9 cellular contexts compared by ENCODE assay signal in the genomic region with DNA sequence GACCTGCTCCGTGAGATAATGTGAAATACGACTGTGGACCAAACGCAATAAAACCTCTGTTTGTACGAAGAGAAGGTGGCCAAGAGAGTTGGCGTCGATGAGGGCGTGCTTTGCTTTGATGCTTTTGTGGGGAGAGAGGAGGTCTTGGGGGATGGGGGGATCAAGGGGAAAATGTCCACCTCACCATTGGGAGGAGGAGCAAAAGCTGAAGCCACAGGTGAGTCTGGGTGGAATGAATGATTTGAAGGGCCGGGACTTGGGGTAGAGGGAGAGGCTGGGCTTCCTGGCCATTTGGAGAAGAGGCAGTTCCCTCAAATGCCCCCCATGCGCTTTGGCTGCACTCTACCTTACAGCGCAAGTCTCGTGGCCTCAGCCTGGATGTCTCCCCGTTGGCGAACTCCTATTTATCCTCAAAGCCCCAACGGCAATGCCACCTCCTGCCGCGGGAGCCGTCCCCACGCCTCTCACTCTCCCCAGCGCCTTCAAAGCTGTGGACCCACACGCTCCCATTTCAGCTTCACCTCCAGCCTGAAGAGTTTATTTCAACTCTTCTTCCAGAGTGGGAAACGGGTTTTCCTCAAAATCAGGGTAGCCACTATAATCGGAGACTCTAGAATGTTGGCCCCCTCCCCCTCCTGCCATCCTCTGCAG. TPM values are rescaled to one million over a fixed set of nuclear protein-coding genes. Genes with fewer than 3 reads are reported as not detected.
A peak's percentile ranks its signal among the peaks of the same experiment; 100 is the strongest.
DNase-seq lines count a peak whose midpoint lies in the region; ATAC-seq and TF ChIP-seq lines count a peak whose summit lies in the region.
"Had no signal": no experiment of that assay in that cellular context is flagged by ENCODE, and none has a peak within 500 bp of the region (broad histone marks: within the 10 kb centered on the region; RNA-seq: fewer than 3 reads in every experiment).

No MANE protein-coding gene starts in this region.

- intact Hi-C loops in esophagus muscularis mucosa (cut with DNase I) = no loop called here

- peak overlapping the region; percentile 7 for H3K9ac ChIP-seq in skeletal muscle satellite cell (ENCODE audit: low read depth, low read length)

- DNase-seq in H7 (peak; percentile 67), RWPE2 (ENCODE audit: low spot score) (no peak), esophagus muscularis mucosa (ENCODE audit: extremely low spot score) (no peak), foreskin keratinocyte (no peak)
- no peak for DNase-seq in stimulated activated CD4-positive, alpha-beta T cell treated with anti-CD3 and anti-CD28 coated beads, Interleukin-1b, Interleukin-23, amount 100 ng/mL, for 48 hours
- no peak for DNase-seq in NK-92 treated with Interleukin-12 subunit alpha and Interleukin-12 subunit beta, amount 100 ng/mL, for 24 hours (lab: John Stamatoyannopoulos, UW)

- H3K4me3 ChIP-seq in H7 (ENCODE audit: insufficient read depth, low read depth, low read length) (peak overlapping the region; percentile 28), RWPE2 (ENCODE audit: severe bottlenecking) (no peak overlapping the region), esophagus muscularis mucosa (peak overlapping the region; percentile 56 to 61 (median 58)), skeletal muscle satellite cell (ENCODE audit: low read length) (peak overlapping the region; percentile 43)

- no peaks in the 10 kb centered on the region for H3K9me3 ChIP-seq in RWPE2 (ENCODE audit: severe bottlenecking)
- H3K9me3 ChIP-seq in esophagus muscularis mucosa = no peaks in the 10 kb centered on the region
- H3K9me3 ChIP-seq in skeletal muscle satellite cell (replicated peaks; ENCODE audit: low read length) = no peaks in the 10 kb centered on the region

- 61% methylated on average over 22 of the region's 22 CpGs for whole genome bisulfite sequencing in esophagus muscularis mucosa

- peak overlapping the region; percentile 92 for H3K4me2 ChIP-seq in skeletal muscle satellite cell (ENCODE audit: low read length)

- no peak for TF ChIP-seq EP300 in esophagus muscularis mucosa (IDR thresholded peaks at IDR 0.05)

- H3K4me1 ChIP-seq in RWPE2 (ENCODE audit: insufficient read depth, poor library complexity, severe bottlenecking) (no peaks in the 10 kb centered on the region), esophagus muscularis mucosa (peaks cover 23 to 47% (median 34%) of the 10 kb centered on the region in 4 donors), skeletal muscle satellite cell (ENCODE audit: control insufficient read depth, insufficient read depth, low read length) (peaks cover 50% of the 10 kb centered on the region), foreskin keratinocyte (peaks cover 6% of the 10 kb centered on the region)

- no peak for TF ChIP-seq CTCF in RWPE2 (IDR thresholded peaks at IDR 0.05; ENCODE audit: poor library complexity, severe bottlenecking)
- no peak for TF ChIP-seq CTCF in esophagus muscularis mucosa (IDR thresholded peaks at IDR 0.05)
- no peak for TF ChIP-seq CTCF in foreskin keratinocyte (conservative IDR thresholded peaks at IDR 0.05)

- ATAC-seq in RWPE2 (ENCODE audit: low read depth) (no peak), foreskin keratinocyte (no peak)

- peaks cover 13% of the 10 kb centered on the region for H3K36me3 ChIP-seq in H7 (replicated peaks; ENCODE audit: control insufficient read depth, insufficient read depth, low read length)
- peaks cover 44% of the 10 kb centered on the region for H3K36me3 ChIP-seq in RWPE2 (ENCODE audit: low read depth)
- peaks cover 13 to 36% (median 28%) of the 10 kb centered on the region in 4 donors for H3K36me3 ChIP-seq in esophagus muscularis mucosa
- H3K36me3 ChIP-seq in skeletal muscle satellite cell (ENCODE audit: insufficient read depth, low read length) = peaks cover 37% of the 10 kb centered on the region

- no peak for TF ChIP-seq POLR2A in esophagus muscularis mucosa (IDR thresholded peaks at IDR 0.05; ENCODE audit: low read depth)

- peak overlapping the region; percentile 58 for H3K27ac ChIP-seq in RWPE2 (ENCODE audit: poor library complexity, severe bottlenecking)
- peak overlapping the region; percentile 36 to 71 (median 52) for H3K27ac ChIP-seq in esophagus muscularis mucosa (replicated peaks in 1 of 4)
- H3K27ac ChIP-seq in foreskin keratinocyte = no peak overlapping the region

- H3K27me3 ChIP-seq in H7 (ENCODE audit: control insufficient read depth, insufficient read depth, low read length) = no peaks in the 10 kb centered on the region
- H3K27me3 ChIP-seq in RWPE2 (ENCODE audit: insufficient read depth, poor library complexity, severe bottlenecking) = no peaks in the 10 kb centered on the region
- peaks cover 0 to 11% (median 0%) of the 10 kb centered on the region in 4 donors for H3K27me3 ChIP-seq in esophagus muscularis mucosa
- H3K27me3 ChIP-seq in skeletal muscle satellite cell (ENCODE audit: control insufficient read depth, insufficient read depth, low read length) = no peaks in the 10 kb centered on the region
- H3K27me3 ChIP-seq in foreskin keratinocyte = no peaks in the 10 kb centered on the region

RNA-seq across cellular contexts. Expression of a gene that starts 0.8 kb away (rescaled TPM):
- 17.9 and 19.7 TPM in 2 replicates for total RNA-seq in H7 (2014; rRNA removed; shearing (Covaris generic))
- total RNA-seq in esophagus muscularis mucosa (1 to 10 TPM; 3.9 to 9.5 (median 6.9) TPM), foreskin keratinocyte (15.2 and 17.6 TPM in 2 replicates)
- total RNA-seq in skeletal muscle satellite cell (2012; rRNA removed) = 4.8 and 5.1 TPM in 2 replicates
- polyA plus RNA-seq in foreskin keratinocyte = 9.6 and 11.3 TPM in 2 replicates

RNA-seq across cellular contexts. Expression of a gene that starts 12.7 kb away (rescaled TPM):
- total RNA-seq in H7 (2014; rRNA removed; shearing (Covaris generic)) = 440 and 495 TPM in 2 replicates
- 10 to 100 TPM; 47.3 to 98.1 (median 81.3) TPM for total RNA-seq in esophagus muscularis mucosa
- total RNA-seq in skeletal muscle satellite cell (2012; rRNA removed) = 63.9 and 119 TPM in 2 replicates
- total RNA-seq in foreskin keratinocyte = 352 and 355 TPM in 2 replicates
- 297 and 299 TPM in 2 replicates for polyA plus RNA-seq in foreskin keratinocyte

RNA-seq across cellular contexts. Expression of a gene that starts 17.8 kb away (rescaled TPM):
- not detected in 2 replicates for total RNA-seq in H7 (2014; rRNA removed; shearing (Covaris generic))
- not detected for total RNA-seq in esophagus muscularis mucosa
- total RNA-seq in skeletal muscle satellite cell (2012; rRNA removed) = not detected in 2 replicates
- total RNA-seq in foreskin keratinocyte = not detected in 2 replicates
- polyA plus RNA-seq in foreskin keratinocyte = not detected in 2 replicates
- total RNA-seq: bronchial epithelial cell, sciatic nerve had no signal

RNA-seq across cellular contexts. Expression of a gene that starts 18.2 kb away (rescaled TPM):
- 153 and 185 TPM in 2 replicates for total RNA-seq in H7 (2014; rRNA removed; shearing (Covaris generic))
- total RNA-seq in esophagus muscularis mucosa (100 to 1,000 TPM; 129 to 187 (median 160) TPM), foreskin keratinocyte (81.8 and 89.6 TPM in 2 replicates)
- 74.0 and 76.0 TPM in 2 replicates for total RNA-seq in skeletal muscle satellite cell (2012; rRNA removed)
- 103 and 113 TPM in 2 replicates for polyA plus RNA-seq in foreskin keratinocyte

RNA-seq across cellular contexts. Expression of a gene that starts 27.8 kb away (rescaled TPM):
- 46.0 and 48.7 TPM in 2 replicates for total RNA-seq in H7 (2014; rRNA removed; shearing (Covaris generic))
- total RNA-seq in esophagus muscularis mucosa (10 to 100 TPM; 17.8 to 28.3 (median 21.2) TPM), foreskin keratinocyte (4.5 and 5.5 TPM in 2 replicates)
- total RNA-seq in skeletal muscle satellite cell (2012; rRNA removed) = 0.44 and 0.76 TPM in 2 replicates
- polyA plus RNA-seq in foreskin keratinocyte = 4.0 and 4.6 TPM in 2 replicates
